In genomic region chr7:7321681-7322080, GRCh38 we compare ENCODE assay signal across 8 cellular contexts.
DNase-seq lines count a peak whose midpoint lies in the region; ATAC-seq lines count a peak whose summit lies in the region.

No MANE protein-coding gene starts in this region.

- H3K9me3 ChIP-seq in T-helper 17 cell (ENCODE audit: control insufficient read depth, low read length, poor library complexity, severe bottlenecking): no peaks in the 10 kb centered on the region

- no peak for DNase-seq in T-helper 17 cell
- peak; percentile 99 for DNase-seq in renal cortical epithelial cell (ENCODE audit: low read depth)
- no peak for DNase-seq in hypothalamus (lab: John Stamatoyannopoulos, UW)
- DNase-seq in middle frontal gyrus (ENCODE audit: extremely low spot score, low spot score): no peak
- DNase-seq in posterior vena cava (ENCODE audit: low spot score): no peak
- DNase-seq in DMS114 treated with DMSO at 0.1 percent for 48 hours (lab: John Stamatoyannopoulos, UW; ENCODE audit: unreplicated experiment): no peak

- no peak overlapping the region for H3K4me3 Mint-ChIP-seq in T-helper 17 cell

- H3K36me3 Mint-ChIP-seq in T-helper 17 cell (ENCODE audit: low read depth): no peaks in the 10 kb centered on the region

- intact Hi-C loops in posterior vena cava (cut with DNase I): no loop called here

- no peak overlapping the region for H3K27ac Mint-ChIP-seq in T-helper 17 cell

- peaks cover 11% of the 10 kb centered on the region for H3K27me3 Mint-ChIP-seq in T-helper 17 cell

- ATAC-seq in GM19043 (IDR thresholded peaks at IDR 0.05; ENCODE audit: low read depth, unreplicated experiment) (peak; percentile 92), HG03066 (IDR thresholded peaks at IDR 0.05; ENCODE audit: low read depth, unreplicated experiment) (peak; percentile 90), T-helper 17 cell (peak; percentile 27)

- no peaks in the 10 kb centered on the region for H3K4me1 Mint-ChIP-seq in T-helper 17 cell

Comparison
In these comparisons a context has a peak if more than half of its experiments do, and no peak if none do; other contexts are left out.
1. ATAC-seq: peak in every context shown above with its lines; median percentile 92 in GM19043; 90 in HG03066; 27 in T-helper 17 cell.